ENCODE assay signal across 21 cellular contexts in genomic region chr12:92519284-92519683, GRCh38.
DNase-seq lines count a peak whose midpoint lies in the region; ATAC-seq, FAIRE-seq and TF ChIP-seq lines count a peak whose summit lies in the region.
"Had no signal": no experiment of that assay in that cellular context is flagged by ENCODE, and none has a peak within 500 bp of the region (broad histone marks: within the 10 kb centered on the region; RNA-seq: fewer than 3 reads in every experiment).

No MANE protein-coding gene starts in this region.

- H3K36me3 Mint-ChIP-seq in activated naive CD8-positive, alpha-beta T cell treated with anti-CD3 and anti-CD28 coated beads, Interleukin-2, amount 50 U/mL, for 24 hours (ENCODE audit: low read depth): peaks cover 9% of the 10 kb centered on the region
- H3K36me3 Mint-ChIP-seq in activated naive CD8-positive, alpha-beta T cell treated with anti-CD3 and anti-CD28 coated beads for 36 hours: peaks cover 14% of the 10 kb centered on the region
- peaks cover 2% of the 10 kb centered on the region for H3K36me3 Mint-ChIP-seq in central memory CD8-positive, alpha-beta T cell (ENCODE audit: insufficient read depth)
- H3K36me3 Mint-ChIP-seq in stimulated activated memory B cell treated with anti-CD40 and anti-IgM and Interleukin-4, amounts not matched to agents 10 μg/mL and 1 μg/mL and 100 μg/mL, for 72 hours: peaks cover 5% of the 10 kb centered on the region

- TF ChIP-seq CTCF in spleen (IDR thresholded peaks at IDR 0.05 in 8 of 11, conservative IDR thresholded peaks at IDR 0.05 in 3 of 11): no peak

- peaks cover 0 to 12% (median 0%) of the 10 kb centered on the region in 8 donors for H3K9me3 ChIP-seq in spleen
- H3K9me3 ChIP-seq: BE2C, Peyer's patch had no signal

- no peak overlapping the region for H3K4me3 Mint-ChIP-seq in activated naive CD8-positive, alpha-beta T cell treated with anti-CD3 and anti-CD28 coated beads, Interleukin-2, amount 50 U/mL, for 24 hours
- H3K4me3 Mint-ChIP-seq in activated naive CD8-positive, alpha-beta T cell treated with anti-CD3 and anti-CD28 coated beads for 36 hours: no peak overlapping the region
- no peak overlapping the region for H3K4me3 Mint-ChIP-seq in central memory CD8-positive, alpha-beta T cell
- H3K4me3 Mint-ChIP-seq in stimulated activated memory B cell treated with anti-CD40 and anti-IgM and Interleukin-4, amounts not matched to agents 10 μg/mL and 1 μg/mL and 100 μg/mL, for 72 hours: no peak overlapping the region
- H3K4me3 Mint-ChIP-seq: CD4-positive, CD25-positive, alpha-beta regulatory T cell; HFFc6 had no signal

- no peak for ATAC-seq in activated naive CD8-positive, alpha-beta T cell treated with anti-CD3 and anti-CD28 coated beads, Interleukin-2, amount 50 U/mL, for 24 hours
- no peak for ATAC-seq in central memory CD8-positive, alpha-beta T cell (replicated peaks; ENCODE audit: extremely low read depth, poor library complexity, severe bottlenecking)
- ATAC-seq in stimulated activated memory B cell treated with anti-CD40 and anti-IgM and Interleukin-4, amounts not matched to agents 10 μg/mL and 1 μg/mL and 100 μg/mL, for 72 hours: no peak
- ATAC-seq: HepG2 had no signal

- DNase-seq in activated naive CD8-positive, alpha-beta T cell treated with anti-CD3 and anti-CD28 coated beads, Interleukin-2, amount 50 U/mL, for 24 hours: no peak
- DNase-seq in activated naive CD8-positive, alpha-beta T cell treated with anti-CD3 and anti-CD28 coated beads for 36 hours: no peak
- no peak for DNase-seq in central memory CD8-positive, alpha-beta T cell (ENCODE audit: low spot score in 2 of 2)
- DNase-seq in left kidney (ENCODE audit: low read depth, low spot score) (peak; percentile 22), spleen (no peak), urothelium cell line (ENCODE audit: low spot score) (no peak), NCI-H1105 (lab: John Stamatoyannopoulos, UW) (no peak)
- DNase-seq: BE2C; CD4-positive, CD25-positive, alpha-beta regulatory T cell; COR-L47; GDM1; H7; HFFc6; KBM-7; NCI-H1105 treated with DMSO at 0.1 percent for 48 hours; NCI-H1694; NCI-H2081 treated with DMSO at 0.1 percent for 48 hours; NK-92 treated with Interleukin-12 subunit alpha and Interleukin-12 subunit beta, amount 100 ng/mL, for 24 hours; Peyer's patch had no signal

- H3K27me3 Mint-ChIP-seq in activated naive CD8-positive, alpha-beta T cell treated with anti-CD3 and anti-CD28 coated beads, Interleukin-2, amount 50 U/mL, for 24 hours: no peaks in the 10 kb centered on the region
- H3K27me3 Mint-ChIP-seq in activated naive CD8-positive, alpha-beta T cell treated with anti-CD3 and anti-CD28 coated beads for 36 hours: no peaks in the 10 kb centered on the region
- H3K27me3 Mint-ChIP-seq in central memory CD8-positive, alpha-beta T cell: no peaks in the 10 kb centered on the region
- H3K27me3 Mint-ChIP-seq in stimulated activated memory B cell treated with anti-CD40 and anti-IgM and Interleukin-4, amounts not matched to agents 10 μg/mL and 1 μg/mL and 100 μg/mL, for 72 hours: no peaks in the 10 kb centered on the region
- H3K27me3 Mint-ChIP-seq: CD4-positive, CD25-positive, alpha-beta regulatory T cell had no signal

- H3K27me3 ChIP-seq in spleen (replicated peaks in 1 of 7): no peaks in the 10 kb centered on the region
- H3K27me3 ChIP-seq: BE2C, Peyer's patch had no signal

- no peaks in the 10 kb centered on the region for H3K36me3 ChIP-seq in spleen
- H3K36me3 ChIP-seq: BE2C, Peyer's patch had no signal

- H3K27ac Mint-ChIP-seq in activated naive CD8-positive, alpha-beta T cell treated with anti-CD3 and anti-CD28 coated beads, Interleukin-2, amount 50 U/mL, for 24 hours: peak overlapping the region; percentile 15
- no peak overlapping the region for H3K27ac Mint-ChIP-seq in activated naive CD8-positive, alpha-beta T cell treated with anti-CD3 and anti-CD28 coated beads for 36 hours
- H3K27ac Mint-ChIP-seq in central memory CD8-positive, alpha-beta T cell (ENCODE audit: low read depth): peak overlapping the region; percentile 32
- H3K27ac Mint-ChIP-seq in stimulated activated memory B cell treated with anti-CD40 and anti-IgM and Interleukin-4, amounts not matched to agents 10 μg/mL and 1 μg/mL and 100 μg/mL, for 72 hours: peak overlapping the region; percentile 82
- H3K27ac Mint-ChIP-seq: CD4-positive, CD25-positive, alpha-beta regulatory T cell; HFFc6 had no signal

- peaks cover 45% of the 10 kb centered on the region for H3K4me1 Mint-ChIP-seq in activated naive CD8-positive, alpha-beta T cell treated with anti-CD3 and anti-CD28 coated beads, Interleukin-2, amount 50 U/mL, for 24 hours
- peaks cover 22% of the 10 kb centered on the region for H3K4me1 Mint-ChIP-seq in activated naive CD8-positive, alpha-beta T cell treated with anti-CD3 and anti-CD28 coated beads for 36 hours
- peaks cover 27% of the 10 kb centered on the region for H3K4me1 Mint-ChIP-seq in central memory CD8-positive, alpha-beta T cell
- H3K4me1 Mint-ChIP-seq in stimulated activated memory B cell treated with anti-CD40 and anti-IgM and Interleukin-4, amounts not matched to agents 10 μg/mL and 1 μg/mL and 100 μg/mL, for 72 hours: peaks cover 33% of the 10 kb centered on the region

- intact Hi-C loops in spleen (cut with DNase I; ENCODE audit: low total_unique reads): no loop called here

- H3K9me3 Mint-ChIP-seq in activated naive CD8-positive, alpha-beta T cell treated with anti-CD3 and anti-CD28 coated beads, Interleukin-2, amount 50 U/mL, for 24 hours: peaks cover 23% of the 10 kb centered on the region
- H3K9me3 Mint-ChIP-seq in activated naive CD8-positive, alpha-beta T cell treated with anti-CD3 and anti-CD28 coated beads for 36 hours: peaks cover 12% of the 10 kb centered on the region
- H3K9me3 Mint-ChIP-seq in central memory CD8-positive, alpha-beta T cell: peaks cover 1% of the 10 kb centered on the region
- H3K9me3 Mint-ChIP-seq in stimulated activated memory B cell treated with anti-CD40 and anti-IgM and Interleukin-4, amounts not matched to agents 10 μg/mL and 1 μg/mL and 100 μg/mL, for 72 hours: peaks cover 9% of the 10 kb centered on the region
- H3K9me3 Mint-ChIP-seq: HFFc6 had no signal

- FAIRE-seq in urothelium cell line (lab: Jason Lieb, UNC): no peak
- FAIRE-seq: HepG2 had no signal

- no peak overlapping the region for H3K27ac ChIP-seq in spleen
- H3K27ac ChIP-seq: Peyer's patch had no signal

- H3K4me1 ChIP-seq in spleen: peaks cover 0 to 9% (median 0%) of the 10 kb centered on the region in 6 donors
- H3K4me1 ChIP-seq: BE2C, Peyer's patch had no signal

- no peak for TF ChIP-seq POLR2A in spleen (IDR thresholded peaks at IDR 0.05)

- no peak overlapping the region for H3K4me3 ChIP-seq in spleen
- H3K4me3 ChIP-seq: Peyer's patch had no signal

- 91 to 100% (median 94%) methylated on average over 1 of the region's 1 CpG for WGBS in spleen, 5 donors
